12 cellular contexts compared by ENCODE assay signal in the genomic region with DNA sequence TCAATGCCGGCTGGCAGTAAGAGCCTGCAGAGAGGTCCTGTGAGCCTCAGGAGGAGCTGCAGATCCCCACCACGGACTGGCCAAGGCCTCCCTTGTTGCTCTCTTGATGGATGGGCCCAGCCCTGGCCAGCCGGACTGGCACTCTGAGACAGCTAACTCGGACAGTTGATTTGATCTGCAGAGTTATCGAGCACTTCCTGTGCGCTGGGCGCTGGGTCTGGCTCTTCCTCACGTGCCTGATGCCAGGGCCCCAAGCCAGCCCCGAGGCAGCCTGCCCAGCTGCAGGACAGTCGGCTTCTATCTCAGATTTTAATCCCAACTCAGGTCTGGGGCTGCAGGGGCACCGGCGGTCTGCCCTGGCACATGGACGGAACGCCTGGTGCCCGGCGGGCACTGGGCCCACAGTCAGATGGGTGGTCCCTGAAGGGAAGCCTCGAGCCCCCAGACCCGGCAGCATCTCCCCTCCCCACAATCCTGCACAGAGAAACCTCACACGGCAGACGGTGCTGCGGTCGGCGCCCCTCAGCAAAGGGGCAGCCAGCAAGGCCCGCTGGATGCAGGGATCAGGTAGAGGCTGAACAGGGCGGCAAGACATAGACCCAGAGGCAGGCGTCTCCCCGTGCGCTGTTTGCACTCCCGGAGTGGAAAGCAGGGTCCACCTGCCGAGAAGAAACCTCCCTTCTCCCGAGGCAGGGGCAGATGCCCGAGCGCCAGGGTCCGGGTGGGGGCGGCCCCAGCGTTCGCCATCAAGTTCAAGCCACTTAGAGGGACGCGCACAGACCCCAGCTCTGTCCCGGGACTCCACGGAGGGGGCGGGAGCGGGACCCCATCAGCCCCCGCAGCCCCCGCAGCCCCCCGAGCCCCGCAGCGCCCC. TPM values are rescaled to one million over a fixed set of nuclear protein-coding genes. Genes with fewer than 3 reads are reported as not detected.
DNase-seq lines count a peak whose midpoint lies in the region; ATAC-seq and TF ChIP-seq lines count a peak whose summit lies in the region.
"Had no signal": no experiment of that assay in that cellular context is flagged by ENCODE, and none has a peak within 500 bp of the region (broad histone marks: within the 10 kb centered on the region; RNA-seq: fewer than 3 reads in every experiment).

No MANE protein-coding gene starts in this region.

- BruUV-seq in A673 (replicated peaks; lab: Mats Ljungman, UMichigan): no TSS peak

- no peak for TF ChIP-seq CTCF in AG04450 (IDR thresholded peaks at IDR 0.05; ENCODE audit: low read depth, low read length)
- no peak for TF ChIP-seq CTCF in adrenal gland (IDR thresholded peaks at IDR 0.05)
- TF ChIP-seq CTCF in parathyroid adenoma (IDR thresholded peaks at IDR 0.05): no peak
- no peak for TF ChIP-seq CTCF in A673 (conservative IDR thresholded peaks at IDR 0.05; ENCODE audit: low read depth, low read length)

- H3K27ac Mint-ChIP-seq in activated CD4-positive, alpha-beta T cell treated with anti-CD3 and anti-CD28 coated beads for 36 hours: no peak overlapping the region

- no peaks in the 10 kb centered on the region for H3K27me3 Mint-ChIP-seq in activated CD4-positive, alpha-beta T cell treated with anti-CD3 and anti-CD28 coated beads for 36 hours

- WGBS in adrenal gland, 4 donors: 35 to 47% (median 39%) methylated on average over 3 to 47 of the region's 48 CpGs
- WGBS in right cardiac atrium: 42% methylated on average over 48 of the region's 48 CpGs

- POLR2A ChIA-PET in AG04450 (lab: Yijun Ruan, JAX): no interaction called here
- POLR2A ChIA-PET in A673 (lab: Charles Lee; ENCODE audit: low non-redundant PET): no interaction called here
- POLR2A ChIA-PET in activated CD4-positive, alpha-beta T cell treated with anti-CD3 and anti-CD28 coated beads for 36 hours (lab: Charles Lee): no interaction called here

- no peak overlapping the region for H3K9ac ChIP-seq in parathyroid adenoma

- H3K4me1 ChIP-seq in adrenal gland (replicated peaks in 1 of 2): peaks cover 16 to 38% of the 10 kb centered on the region in 2 donors
- peaks cover 8% of the 10 kb centered on the region for H3K4me1 ChIP-seq in right cardiac atrium (ENCODE audit: control insufficient read depth, insufficient read depth, low read length)
- peaks cover 30% of the 10 kb centered on the region for H3K4me1 ChIP-seq in parathyroid adenoma
- H3K4me1 ChIP-seq in A673 (ENCODE audit: insufficient read depth, low read length, poor library complexity, severe bottlenecking): no peaks in the 10 kb centered on the region

- H3K9me3 Mint-ChIP-seq in activated CD4-positive, alpha-beta T cell treated with anti-CD3 and anti-CD28 coated beads for 36 hours (ENCODE audit: low read depth): no peaks in the 10 kb centered on the region

- H3K4me3 ChIP-seq in AG04450 (ENCODE audit: low read depth, low read length) (peak overlapping the region; percentile 32), adrenal gland (peak overlapping the region in 1 of 4 donors; percentile 48), right cardiac atrium (ENCODE audit: low read length) (peak overlapping the region; percentile 39), parathyroid adenoma (ENCODE audit: low read depth, low read length) (peak overlapping the region; percentile 33), A673 (ENCODE audit: low read depth, low read length, poor library complexity, severe bottlenecking) (no peak overlapping the region)
- H3K4me3 ChIP-seq: SJCRH30 had no signal

- H3K27ac ChIP-seq in AG04450 (ENCODE audit: low read depth, low read length): no peak overlapping the region
- peak overlapping the region in 4 of 5 donors; percentile 34 to 71 (median 62) for H3K27ac ChIP-seq in adrenal gland
- peak overlapping the region; percentile 60 for H3K27ac ChIP-seq in right cardiac atrium (ENCODE audit: low read length)
- H3K27ac ChIP-seq in parathyroid adenoma: peak overlapping the region; percentile 71
- H3K27ac ChIP-seq in A673 (ENCODE audit: low read depth, low read length, poor library complexity, severe bottlenecking): no peak overlapping the region

- TF ChIP-seq POLR2A in adrenal gland (IDR thresholded peaks at IDR 0.05): peak in 1 of 2 donors; percentile 24

- peaks cover 17% of the 10 kb centered on the region for H3K79me2 ChIP-seq in parathyroid adenoma

- peak overlapping the region; percentile 66 for H3K4me2 ChIP-seq in parathyroid adenoma (ENCODE audit: low read length)

- no peaks in the 10 kb centered on the region for H3K36me3 Mint-ChIP-seq in activated CD4-positive, alpha-beta T cell treated with anti-CD3 and anti-CD28 coated beads for 36 hours (ENCODE audit: low read depth)

- no peaks in the 10 kb centered on the region for H3K4me1 Mint-ChIP-seq in activated CD4-positive, alpha-beta T cell treated with anti-CD3 and anti-CD28 coated beads for 36 hours

- DNase-seq in AG04450 (ENCODE audit: low read depth, low spot score): no peak
- DNase-seq in adrenal gland: peak; percentile 59 to 91 (median 79)
- DNase-seq in right cardiac atrium: peak; percentile 63 to 90 (median 86)
- no peak for DNase-seq in effector CD8-positive, alpha-beta T cell (lab: John Stamatoyannopoulos, UW)
- no peak for DNase-seq in A673 (ENCODE audit: low spot score)
- DNase-seq in activated CD4-positive, alpha-beta T cell treated with anti-CD3 and anti-CD28 coated beads for 36 hours: no peak
- DNase-seq: activated CD4-positive, CD25-positive, alpha-beta regulatory T cell treated with anti-CD3 and anti-CD28 coated beads, Interleukin-2, amount 50 U/mL, for 72 hours; Karpas-422; NCI-H226 had no signal

- intact Hi-C loops in adrenal gland (cut with DNase I) (no loop called here), right cardiac atrium (cut with DNase I) (no loop called here), A673 (cut with micrococcal nuclease; ENCODE audit: unreplicated experiment) (no loop called here)
- intact Hi-C loops in activated CD4-positive, alpha-beta T cell treated with anti-CD3 and anti-CD28 coated beads for 36 hours (cut with DNase I, micrococcal nuclease): no loop called here

- H3K4me3 Mint-ChIP-seq in activated CD4-positive, alpha-beta T cell treated with anti-CD3 and anti-CD28 coated beads for 36 hours: no peak overlapping the region

- ATAC-seq in right cardiac atrium: peak; percentile 48 to 52
- ATAC-seq in activated CD4-positive, alpha-beta T cell treated with anti-CD3 and anti-CD28 coated beads for 36 hours: no peak
- ATAC-seq in GM18868 (IDR thresholded peaks at IDR 0.05; ENCODE audit: unreplicated experiment): no peak

- peak overlapping the region; percentile 5 for H2AFZ ChIP-seq in parathyroid adenoma

- CTCF ChIA-PET in AG04450 (lab: Charles Lee) (interaction anchor here (1.2 to 1.5 kb wide), 2 partner anchors 25 to 34 kb away, joined by 5 read pairs; a partner anchor contains a TSS), A673 (lab: Charles Lee) (no interaction called here)
- CTCF ChIA-PET in activated CD4-positive, alpha-beta T cell treated with anti-CD3 and anti-CD28 coated beads for 36 hours (lab: Charles Lee): interaction anchor here (0.6 kb wide), 1 partner anchor 304 kb away, joined by 4 read pairs; no protein-coding TSS in a partner anchor

- H3K27me3 ChIP-seq in AG04450 (ENCODE audit: control insufficient read depth, insufficient read depth, low read length) (no peaks in the 10 kb centered on the region), adrenal gland (no peaks in the 10 kb centered on the region), right cardiac atrium (ENCODE audit: control insufficient read depth, insufficient read depth) (no peaks in the 10 kb centered on the region), parathyroid adenoma (ENCODE audit: control insufficient read depth, insufficient read depth, low read length) (no peaks in the 10 kb centered on the region), A673 (replicated peaks; ENCODE audit: insufficient read depth, low read depth, low read length, poor library complexity) (no peaks in the 10 kb centered on the region)
- H3K27me3 ChIP-seq: SJCRH30 had no signal

- H3K36me3 ChIP-seq in adrenal gland (replicated peaks in 1 of 2) (no peaks in the 10 kb centered on the region), parathyroid adenoma (ENCODE audit: control insufficient read depth, insufficient read depth, low read length) (no peaks in the 10 kb centered on the region), A673 (ENCODE audit: insufficient read depth, low read length, poor library complexity, severe bottlenecking) (no peaks in the 10 kb centered on the region)
- H3K36me3 ChIP-seq: SJCRH30 had no signal

- H3K9me3 ChIP-seq in AG04450 (ENCODE audit: control insufficient read depth, insufficient read depth, low read length): peaks cover 4% of the 10 kb centered on the region; the same call in 1 of the 2 replicates
- no peaks in the 10 kb centered on the region for H3K9me3 ChIP-seq in adrenal gland (replicated peaks in 1 of 3)
- no peaks in the 10 kb centered on the region for H3K9me3 ChIP-seq in right cardiac atrium (ENCODE audit: control insufficient read depth, low read length)
- H3K9me3 ChIP-seq in parathyroid adenoma (ENCODE audit: control insufficient read depth, low read length): no peaks in the 10 kb centered on the region
- no peaks in the 10 kb centered on the region for H3K9me3 ChIP-seq in A673 (ENCODE audit: low read depth, low read length, poor library complexity, severe bottlenecking)
- H3K9me3 ChIP-seq: SJCRH30 had no signal

RNA-seq across cellular contexts. Expression of a gene that starts 34.0 kb away (rescaled TPM):
- polyA plus RNA-seq in AG04450 (2011; rRNA removed) (17.7 and 18.1 TPM in 2 replicates), adrenal gland (10 to 100 TPM in 1 of 3 donors, 1 to 10 TPM in 2; 7.8 to 17.8 (median 8.4) TPM), right cardiac atrium (14.2 TPM)
- 13.9 and 15.9 TPM in 2 replicates for polyA minus RNA-seq in AG04450 (2011; rRNA and poly(A)+ RNA removed)
- total RNA-seq in adrenal gland (10 to 100 TPM; 13.7 to 49.0 (median 15.2) TPM), right cardiac atrium (10 to 100 TPM; 13.9 to 16.1 (median 14.4) TPM), A673 (2021) (20.0 and 21.8 TPM in 2 replicates)
- 1 to 10 TPM; 9.4 to 9.8 TPM for total RNA-seq in activated CD4-positive, alpha-beta T cell treated with anti-CD3 and anti-CD28 coated beads for 36 hours

RNA-seq across cellular contexts. Expression of a gene that starts 51.3 kb away (rescaled TPM):
- polyA plus RNA-seq in AG04450 (2011; rRNA removed): 118 and 135 TPM in 2 replicates
- polyA minus RNA-seq in AG04450 (2011; rRNA and poly(A)+ RNA removed): 197 and 233 TPM in 2 replicates
- total RNA-seq in adrenal gland: 10 to 100 TPM in 7 of 8 donors, 1 to 10 TPM in 1; 8.3 to 24.7 (median 14.4) TPM
- polyA plus RNA-seq in adrenal gland: 1 to 10 TPM; 3.9 to 9.6 (median 5.7) TPM
- total RNA-seq in right cardiac atrium: 10 to 100 TPM; 14.7 to 21.8 (median 17.3) TPM
- 11.6 TPM for polyA plus RNA-seq in right cardiac atrium
- total RNA-seq in A673 (2021): 6.0 and 9.8 TPM in 2 replicates
- total RNA-seq in activated CD4-positive, alpha-beta T cell treated with anti-CD3 and anti-CD28 coated beads for 36 hours: 1 to 10 TPM in 1 of 2 experiments, under 1 TPM in 1; 0.93 to 1.4 TPM

Comparison
In these comparisons a context has a peak if more than half of its experiments do, and no peak if none do; other contexts are left out.
1. DNase-seq: peak in adrenal gland (7 of 7) and right cardiac atrium (3 of 3); none in AG04450 (single experiment), effector CD8-positive, alpha-beta T cell (single experiment), A673 (single experiment) and activated CD4-positive, alpha-beta T cell treated with anti-CD3 and anti-CD28 coated beads for 36 hours (single experiment).
2. H3K27ac ChIP-seq: peak in adrenal gland (4 of 5), right cardiac atrium (single experiment) and parathyroid adenoma (single experiment); none in AG04450 (single experiment) and A673 (single experiment).
3. ATAC-seq: peak in right cardiac atrium (2 of 2); none in activated CD4-positive, alpha-beta T cell treated with anti-CD3 and anti-CD28 coated beads for 36 hours (single experiment) and GM18868 (single experiment).